Comparison of ENCODE assay signal across 24 cellular contexts in the genomic region with DNA sequence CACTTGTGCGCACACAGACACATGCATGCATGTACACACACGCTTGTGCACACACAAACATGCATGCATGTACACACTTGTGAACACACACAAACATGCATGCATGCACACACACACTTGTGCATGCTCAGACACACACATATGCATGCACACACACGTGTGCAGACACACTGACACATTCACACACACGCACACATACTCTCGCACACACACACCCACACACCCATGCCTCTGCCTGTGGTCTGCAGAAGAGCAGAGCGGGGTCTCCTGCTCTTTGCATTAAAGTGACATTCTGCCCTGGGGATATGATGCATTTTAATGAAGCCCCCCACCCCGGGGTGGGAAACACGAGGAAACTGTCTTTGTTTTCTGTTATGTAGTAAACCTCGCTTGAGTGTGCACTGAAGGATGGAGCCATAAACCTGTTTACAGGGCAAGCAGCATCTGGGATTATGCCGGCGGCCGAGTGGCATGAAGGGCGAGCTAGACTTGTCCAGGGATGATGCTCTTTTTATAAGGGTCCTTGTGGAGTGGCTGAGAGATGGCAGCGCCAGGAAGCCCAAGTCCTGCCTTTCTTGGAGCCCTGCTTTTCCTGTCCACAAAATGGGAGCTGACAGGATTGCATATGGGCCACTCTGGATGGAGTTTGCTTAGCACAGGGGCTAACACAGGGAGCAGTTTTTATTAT. TPM values are rescaled to one million over a fixed set of nuclear protein-coding genes. Genes with fewer than 3 reads are reported as not detected.
A peak's percentile ranks its signal among the peaks of the same experiment; 100 is the strongest.
DNase-seq lines count a peak whose midpoint lies in the region; ATAC-seq, FAIRE-seq and TF ChIP-seq lines count a peak whose summit lies in the region.
"Had no signal": no experiment of that assay in that cellular context is flagged by ENCODE, and none has a peak within 500 bp of the region (broad histone marks: within the 10 kb centered on the region; RNA-seq: fewer than 3 reads in every experiment).

No MANE protein-coding gene starts in this region.

- no peak overlapping the region for H4K5ac ChIP-seq in H1 (ENCODE audit: insufficient read length, low read depth, low read length)

- TF ChIP-seq RAD21 in SK-N-SH (IDR thresholded peaks at IDR 0.05; ENCODE audit: low read length) (no peak), H1 (IDR thresholded peaks at IDR 0.05 in 1 of 2, conservative IDR thresholded peaks at IDR 0.05 in 1 of 2; ENCODE audit: low read depth in 2 of 2, low read length in 2 of 2) (no peak)

- no peak for ATAC-seq in SK-N-SH treated with all-trans-retinoic acid at 6 μM for 48 hours
- ATAC-seq: naive thymus-derived CD8-positive, alpha-beta T cell had no signal

- H3K4me2 ChIP-seq in SK-N-SH (no peak overlapping the region), H1 (ENCODE audit: insufficient read depth in 1 of 2, low read depth in 2 of 2, low read length in 2 of 2) (no peak overlapping the region; a peak in 1 of 4 replicates), trophoblast cell (ENCODE audit: low read length) (no peak overlapping the region)
- peak overlapping the region in 6 of 11 experiments; percentile 30 to 79 (median 63); a peak in 9 of 22 replicates for H3K4me2 ChIP-seq in BLaER1 treated with 17β-estradiol and CSF1 and Interleukin-3, amounts not matched to agents 10 nM and 100 nM

- H2BK5ac ChIP-seq in H1 (ENCODE audit: low read depth, low read length): no peak overlapping the region
- no peak overlapping the region for H2BK5ac ChIP-seq in trophoblast cell (ENCODE audit: low read depth, low read length, poor library complexity)

- no peak overlapping the region for H2BK120ac ChIP-seq in H1 (replicated peaks; ENCODE audit: low read depth, low read length)
- no peak overlapping the region for H2BK120ac ChIP-seq in trophoblast cell (ENCODE audit: insufficient read depth, low read length, poor library complexity)

- H3K9me2 ChIP-seq in SK-N-SH: no peaks in the 10 kb centered on the region

- POLR2A ChIA-PET in SK-N-SH (lab: Yijun Ruan, JAX): no interaction called here
- POLR2A ChIA-PET in H1 (lab: Charles Lee; ENCODE audit: partially characterized antibody): no interaction called here

- no peak for TF ChIP-seq EP300 in SK-N-SH (IDR thresholded peaks at IDR 0.05; ENCODE audit: borderline replicate concordance in 1 of 2, low read depth in 1 of 2, low read length in 1 of 2)
- TF ChIP-seq EP300 in H1 (IDR thresholded peaks at IDR 0.05; ENCODE audit: borderline replicate concordance in 1 of 2, low read depth in 2 of 2, low read length in 2 of 2): no peak

- H3K4me3 ChIP-seq in SK-N-SH (ENCODE audit: low read depth in 2 of 2, low read length in 1 of 2) (no peak overlapping the region), H1 (ENCODE audit: extremely low read depth in 1 of 4, insufficient read depth in 2 of 4, low read depth in 3 of 4, low read length in 4 of 4) (no peak overlapping the region), trophoblast cell (ENCODE audit: low read depth, low read length) (peak overlapping the region; percentile 37)
- H3K4me3 ChIP-seq in BLaER1 treated with 17β-estradiol and CSF1 and Interleukin-3, amounts not matched to agents 10 nM and 100 nM: no peak overlapping the region
- H3K4me3 ChIP-seq: cardiac muscle cell had no signal

- H3K9ac ChIP-seq in SK-N-SH: no peak overlapping the region
- H3K9ac ChIP-seq in BLaER1 treated with 17β-estradiol and CSF1 and Interleukin-3, amounts not matched to agents 10 nM and 100 nM: no peak overlapping the region
- H3K9ac ChIP-seq in H1 (replicated peaks in 1 of 4; ENCODE audit: extremely low read depth in 1 of 4, low read depth in 3 of 4, low read length in 3 of 4): no peak overlapping the region
- H3K9ac ChIP-seq in trophoblast cell (ENCODE audit: low read length): no peak overlapping the region

- no peak for TF ChIP-seq CTCF in SK-N-SH (IDR thresholded peaks at IDR 0.05)
- no peak for TF ChIP-seq CTCF in H1 (IDR thresholded peaks at IDR 0.05; ENCODE audit: control extremely low read depth in 1 of 3, insufficient read depth in 1 of 3, low read depth in 1 of 3, low read length in 3 of 3)

- no peak for FAIRE-seq in H1 (lab: Jason Lieb, UNC)
- FAIRE-seq: endothelial cell of umbilical vein, small intestine, TTC549 had no signal

- WGBS in SK-N-SH (ENCODE audit: low lambda C conversion rate): 63% methylated on average over 14 of the region's 14 CpGs
- 91% methylated on average over 14 of the region's 14 CpGs; no CpG with 5 or more reads in 1 of the 2 experiments for WGBS in H1 (ENCODE audit: extremely low coverage in 1 of 2, insufficient coverage in 1 of 2, insufficient read length in 1 of 2, insufficient replicate concordance in 2 of 2, low coverage in 1 of 2, low lambda C conversion rate in 2 of 2, missing lambda C conversion rate in 1 of 2), 2 experiments
- no CpG with 5 or more reads among the region's 14 CpGs for WGBS in trophoblast cell (ENCODE audit: extremely low coverage, insufficient coverage, insufficient read length)

- DNase-seq in SK-N-SH: peak; percentile 2
- DNase-seq in H1 (ENCODE audit: low read depth in 1 of 2, low spot score in 2 of 2): peak in 1 of 2 experiments; percentile 24
- DNase-seq in trophoblast cell: no peak
- DNase-seq in SIG-M5 treated with dmso at 0.1 percent for 504 hours (lab: John Stamatoyannopoulos, UW; ENCODE audit: unreplicated experiment): no peak
- no peak for DNase-seq in epidermal melanocyte (ENCODE audit: insufficient read length, low spot score)
- no peak for DNase-seq in KBM-7
- DNase-seq: activated CD4-positive, alpha-beta T cell treated with anti-CD3 and anti-CD28 coated beads, Interleukin-2, amount 10 ng/mL, durations not matched to agents 7 days and 5 days; activated naive CD4-positive, alpha-beta T cell; DMS53; glutamatergic neuron; NCI-H187; NCI-H774; small intestine; stimulated activated naive CD4-positive, alpha-beta T cell had no signal

- H3K36me3 ChIP-seq in SK-N-SH (replicated peaks in 1 of 2; ENCODE audit: control insufficient read depth in 1 of 2, insufficient read depth in 2 of 2, low read length in 1 of 2): no peaks in the 10 kb centered on the region
- H3K36me3 ChIP-seq in BLaER1 treated with 17β-estradiol and CSF1 and Interleukin-3, amounts not matched to agents 10 nM and 100 nM: no peaks in the 10 kb centered on the region
- no peaks in the 10 kb centered on the region; a peak in 1 of 8 replicates for H3K36me3 ChIP-seq in H1 (ENCODE audit: control insufficient read depth in 2 of 4, insufficient read depth in 4 of 4, low read length in 3 of 4)
- H3K36me3 ChIP-seq in trophoblast cell (ENCODE audit: control insufficient read depth in 1 of 2, insufficient read depth in 2 of 2, low read length in 2 of 2): no peaks in the 10 kb centered on the region
- H3K36me3 ChIP-seq: cardiac muscle cell had no signal

- in situ Hi-C loops in KBM-7 (cut with MboI; ENCODE audit: low pct_unique_long_range_greater_than_20kb, low sequenced_read_pairs): no loop called here

- H4K91ac ChIP-seq in H1 (replicated peaks; ENCODE audit: insufficient read length, low read length) (no peak overlapping the region), trophoblast cell (ENCODE audit: low read depth, low read length) (no peak overlapping the region)

- H4K8ac ChIP-seq in H1 (ENCODE audit: extremely low read depth, insufficient read depth, low read length): no peak overlapping the region
- H4K8ac ChIP-seq in trophoblast cell (ENCODE audit: low read depth, low read length): no peak overlapping the region

- H3K18ac ChIP-seq in H1 (ENCODE audit: extremely low read depth, low read length) (no peak overlapping the region), trophoblast cell (ENCODE audit: low read length) (no peak overlapping the region)

- peaks cover 5% of the 10 kb centered on the region; the same call in 1 of the 2 replicates for H3K23me2 ChIP-seq in H1 (ENCODE audit: low read depth, low read length)

- H2BK20ac ChIP-seq in H1 (ENCODE audit: low read length): peak overlapping the region; percentile 53; the same call in 1 of the 2 replicates

- H3K27me3 ChIP-seq in SK-N-SH (ENCODE audit: insufficient read depth) (no peaks in the 10 kb centered on the region), H1 (replicated peaks in 1 of 4; ENCODE audit: control insufficient read depth in 3 of 4, extremely low read depth in 1 of 4, insufficient read depth in 3 of 4, low read length in 3 of 4) (peaks cover 30 to 57% (median 53%) of the 10 kb centered on the region in 4 experiments), trophoblast cell (ENCODE audit: insufficient read depth, low read length) (no peaks in the 10 kb centered on the region)
- H3K27me3 ChIP-seq in BLaER1 treated with 17β-estradiol and CSF1 and Interleukin-3, amounts not matched to agents 10 nM and 100 nM: no peaks in the 10 kb centered on the region
- H3K27me3 ChIP-seq: cardiac muscle cell had no signal

- no peak overlapping the region for H4K12ac ChIP-seq in trophoblast cell (ENCODE audit: low read depth, low read length)

- H3K4ac ChIP-seq in H1 (replicated peaks; ENCODE audit: insufficient read length, low read depth, low read length): peak overlapping the region; percentile 32
- H3K4ac ChIP-seq in trophoblast cell (ENCODE audit: low read depth, low read length): no peak overlapping the region

- H3K79me1 ChIP-seq in H1 (ENCODE audit: low read depth, low read length): no peaks in the 10 kb centered on the region
- no peaks in the 10 kb centered on the region for H3K79me1 ChIP-seq in trophoblast cell (ENCODE audit: low read length)

- no peaks in the 10 kb centered on the region for H4K20me1 ChIP-seq in SK-N-SH (ENCODE audit: insufficient read depth)
- peaks cover 0 to 6% (median 0%) of the 10 kb centered on the region in 11 experiments; a peak in 2 of 22 replicates for H4K20me1 ChIP-seq in BLaER1 treated with 17β-estradiol and CSF1 and Interleukin-3, amounts not matched to agents 10 nM and 100 nM
- H4K20me1 ChIP-seq in H1 (replicated peaks in 1 of 2; ENCODE audit: control insufficient read depth in 1 of 2, insufficient read depth in 2 of 2, low read length in 2 of 2): peaks cover 5 to 13% of the 10 kb centered on the region in 2 experiments

- H3K27ac ChIP-seq in SK-N-SH (ENCODE audit: low read depth in 2 of 2, low read length in 1 of 2): no peak overlapping the region
- H3K27ac ChIP-seq in BLaER1 treated with 17β-estradiol and CSF1 and Interleukin-3, amounts not matched to agents 10 nM and 100 nM: no peak overlapping the region
- H3K27ac ChIP-seq in H1 (ENCODE audit: low read depth, low read length): no peak overlapping the region
- no peak overlapping the region for H3K27ac ChIP-seq in trophoblast cell (ENCODE audit: low read depth, low read length)
- H3K27ac ChIP-seq: 22Rv1, cardiac muscle cell had no signal

- no peak overlapping the region for H3K56ac ChIP-seq in H1 (replicated peaks; ENCODE audit: insufficient read length, low read depth, low read length)

- H3K4me1 ChIP-seq in SK-N-SH (ENCODE audit: control insufficient read depth in 1 of 2, insufficient read depth in 2 of 2, low read depth in 1 of 2, low read length in 1 of 2) (peaks cover 0 to 10% of the 10 kb centered on the region in 2 experiments; a peak in 1 of 4 replicates), H1 (replicated peaks in 1 of 4; ENCODE audit: control insufficient read depth in 3 of 4, insufficient read depth in 4 of 4, low read length in 3 of 4) (peaks cover 2 to 15% (median 12%) of the 10 kb centered on the region in 4 experiments; a peak in 4 of 7 replicates), trophoblast cell (ENCODE audit: control insufficient read depth in 1 of 2, insufficient read depth in 2 of 2, low read length in 2 of 2) (no peaks in the 10 kb centered on the region)
- peaks cover 8 to 80% (median 52%) of the 10 kb centered on the region in 10 experiments for H3K4me1 ChIP-seq in BLaER1 treated with 17β-estradiol and CSF1 and Interleukin-3, amounts not matched to agents 10 nM and 100 nM

- no peak overlapping the region for H2BK15ac ChIP-seq in H1 (ENCODE audit: low read length)

- H3K14ac ChIP-seq in H1 (ENCODE audit: insufficient read length): no peak overlapping the region
- H3K14ac ChIP-seq in trophoblast cell (ENCODE audit: low read length): no peak overlapping the region

- CTCF ChIA-PET in SK-N-SH (lab: Yijun Ruan, JAX): no interaction called here
- CTCF ChIA-PET in H1 (lab: Charles Lee; ENCODE audit: partially characterized antibody): interaction anchor here (0.7 to 1.2 kb wide), 2 partner anchors 37 to 44 kb away, joined by 3 read pairs; no protein-coding TSS in a partner anchor

- no peak overlapping the region for H3K23ac ChIP-seq in H1 (ENCODE audit: insufficient read length)
- no peak overlapping the region for H3K23ac ChIP-seq in trophoblast cell (ENCODE audit: low read length)

- no peaks in the 10 kb centered on the region for H3F3A ChIP-seq in SK-N-SH (replicated peaks; ENCODE audit: insufficient read depth)

- H3K79me2 ChIP-seq in SK-N-SH (ENCODE audit: insufficient read depth) (no peaks in the 10 kb centered on the region), H1 (ENCODE audit: control insufficient read depth in 1 of 2, insufficient read depth in 2 of 2, low read length in 2 of 2) (no peaks in the 10 kb centered on the region), trophoblast cell (ENCODE audit: control insufficient read depth, insufficient read depth, low read length, poor library complexity) (no peaks in the 10 kb centered on the region)

- TF ChIP-seq POLR2A in H1 (IDR thresholded peaks at IDR 0.05; ENCODE audit: control extremely low read depth in 1 of 2, low read depth in 2 of 2, low read length in 2 of 2): no peak

- no peak overlapping the region for H2BK12ac ChIP-seq in H1 (ENCODE audit: low read depth, low read length)
- H2BK12ac ChIP-seq in trophoblast cell (ENCODE audit: low read length): no peak overlapping the region

- H2AFZ ChIP-seq in SK-N-SH (ENCODE audit: low read depth) (no peak overlapping the region), H1 (ENCODE audit: low read length) (no peak overlapping the region), trophoblast cell (ENCODE audit: insufficient read depth, low read length, poor library complexity) (no peak overlapping the region)

- no peaks in the 10 kb centered on the region for H3K9me3 ChIP-seq in SK-N-SH
- H3K9me3 ChIP-seq in BLaER1 treated with 17β-estradiol and CSF1 and Interleukin-3, amounts not matched to agents 10 nM and 100 nM (replicated peaks in 1 of 11): peaks cover 0 to 9% (median 6%) of the 10 kb centered on the region in 11 experiments; a peak in 13 of 22 replicates
- H3K9me3 ChIP-seq in H1 (ENCODE audit: insufficient read depth in 2 of 2, low read depth in 1 of 2, low read length in 1 of 2): peaks cover 7 to 8% of the 10 kb centered on the region in 2 experiments; a peak in 1 of 4 replicates
- peaks cover 7% of the 10 kb centered on the region for H3K9me3 ChIP-seq in trophoblast cell (ENCODE audit: insufficient read depth, low read depth, low read length)

- no peak overlapping the region for H2AK5ac ChIP-seq in H1 (ENCODE audit: low read depth, low read length)
- H2AK5ac ChIP-seq in trophoblast cell (ENCODE audit: low read length): no peak overlapping the region

RNA-seq across cellular contexts. Expression of gene PSAPL1, which starts 17.8 kb away (rescaled TPM):
- 0.02 and 0.03 TPM in 2 replicates for polyA plus RNA-seq in SK-N-SH (2012; rRNA removed)
- polyA plus RNA-seq in SK-N-SH (2012; cell fraction: cytosol; rRNA removed): 0.01 TPM in 2 replicates
- polyA plus RNA-seq in SK-N-SH (2012; cell fraction: nucleus; rRNA removed): 0.01 and 0.02 TPM in 2 replicates
- not detected in 2 replicates for total RNA-seq in H1 (2021; fragmentation: NEBNext Ultra II Directional; extraction: Animal tissue kit (Norgen Biotek cat#: 25700))
- 0.03 TPM in 2 replicates for polyA plus RNA-seq in H1 (2011; rRNA removed)
- 0.03 TPM for polyA plus RNA-seq in H1 (2011; cell fraction: cytosol; rRNA removed)
- 0.09 TPM for polyA plus RNA-seq in H1 (2011; cell fraction: nucleus; rRNA removed)
- polyA plus RNA-seq in H1 (2012, experiment 1 of 2): 0.03 TPM in 1 of 4 replicates, not detected in the others
- not detected for polyA plus RNA-seq in H1 (2012, experiment 2 of 2)
- polyA plus RNA-seq in H1 (2013, experiment 1 of 2): 0.02 TPM
- 0.04 TPM for polyA plus RNA-seq in H1 (2013, experiment 2 of 2)
- polyA minus RNA-seq in H1 (2011; rRNA and poly(A)+ RNA removed): 0.07 TPM in 1 of 2 replicates, not detected in the other
- not detected for polyA minus RNA-seq in H1 (2011; cell fraction: cytosol; rRNA and poly(A)+ RNA removed)
- polyA minus RNA-seq in H1 (2011; cell fraction: nucleus; rRNA and poly(A)+ RNA removed): not detected
- polyA plus RNA-seq in trophoblast cell (2013): not detected in 2 replicates
- total RNA-seq: activated CD4-positive, alpha-beta T cell treated with anti-CD3 and anti-CD28 coated beads, Interleukin-2, amount 10 ng/mL, durations not matched to agents 7 days and 5 days; CD8-positive, alpha-beta memory T cell; endothelial cell of umbilical vein; LHCN-M2; mesothelial cell of epicardium; naive thymus-derived CD8-positive, alpha-beta T cell had no signal
- polyA plus RNA-seq: CD8-positive, alpha-beta memory T cell; endothelial cell of umbilical vein; naive thymus-derived CD8-positive, alpha-beta T cell; small intestine had no signal

Comparison
In these comparisons a context has a peak if more than half of its experiments do, and no peak if none do; other contexts are left out.
1. H3K4me2 ChIP-seq: peak in BLaER1 treated with 17β-estradiol and CSF1 and Interleukin-3, amounts not matched to agents 10 nM and 100 nM (6 of 11); none in SK-N-SH (single experiment), H1 (0 of 2) and trophoblast cell (single experiment).